In genomic region chr10:74906631-74907030, GRCh38 we compare ENCODE assay signal across 17 cellular contexts.
DNase-seq lines count a peak whose midpoint lies in the region; ATAC-seq and TF ChIP-seq lines count a peak whose summit lies in the region.
"Had no signal": no experiment of that assay in that cellular context is flagged by ENCODE, and none has a peak within 500 bp of the region (broad histone marks: within the 10 kb centered on the region; RNA-seq: fewer than 3 reads in every experiment).

No MANE protein-coding gene starts in this region.

- H3K4me3 ChIP-seq in A673 (ENCODE audit: low read depth, low read length, poor library complexity, severe bottlenecking): no peak overlapping the region
- no peak overlapping the region for H3K4me3 ChIP-seq in CD8-positive, alpha-beta T cell (ENCODE audit: low read depth, low read length)
- H3K4me3 ChIP-seq: GM12878 had no signal

- no peak overlapping the region for H3K27ac ChIP-seq in A673 (ENCODE audit: low read depth, low read length, poor library complexity, severe bottlenecking)
- no peak overlapping the region for H3K27ac ChIP-seq in CD8-positive, alpha-beta T cell (ENCODE audit: low read depth, low read length)
- H3K27ac ChIP-seq: C4-2B had no signal

- peaks cover 10% of the 10 kb centered on the region for H3K4me1 ChIP-seq in A673 (ENCODE audit: insufficient read depth, low read length, poor library complexity, severe bottlenecking)
- H3K4me1 ChIP-seq in CD8-positive, alpha-beta T cell (ENCODE audit: insufficient read depth, low read length): peaks cover 6% of the 10 kb centered on the region
- H3K4me1 ChIP-seq: Caco-2 had no signal

- no peaks in the 10 kb centered on the region for H3K36me3 ChIP-seq in A673 (ENCODE audit: insufficient read depth, low read length, poor library complexity, severe bottlenecking)
- H3K36me3 ChIP-seq in CD8-positive, alpha-beta T cell (ENCODE audit: insufficient read depth, low read length): no peaks in the 10 kb centered on the region
- H3K36me3 ChIP-seq: BE2C had no signal

- H3K27me3 ChIP-seq in A673 (replicated peaks; ENCODE audit: insufficient read depth, low read depth, low read length, poor library complexity): no peaks in the 10 kb centered on the region
- H3K27me3 ChIP-seq in CD8-positive, alpha-beta T cell (ENCODE audit: insufficient read depth, low read length): no peaks in the 10 kb centered on the region
- H3K27me3 ChIP-seq: BE2C had no signal

- POLR2A ChIA-PET in A673 (lab: Charles Lee; ENCODE audit: low non-redundant PET): no interaction called here
- POLR2A ChIA-PET in CD8-positive, alpha-beta T cell (lab: Charles Lee): no interaction called here

- no peaks in the 10 kb centered on the region for H3K9me3 Mint-ChIP-seq in CD8-positive, alpha-beta T cell
- no peaks in the 10 kb centered on the region for H3K9me3 Mint-ChIP-seq in mesothelial cell of epicardium
- H3K9me3 Mint-ChIP-seq: CD8-positive, alpha-beta memory T cell; H9; HFFc6 had no signal

- H3K36me3 Mint-ChIP-seq in CD8-positive, alpha-beta T cell: no peaks in the 10 kb centered on the region
- H3K36me3 Mint-ChIP-seq in mesothelial cell of epicardium: peaks cover 4% of the 10 kb centered on the region

- intact Hi-C loops in A673 (cut with micrococcal nuclease; ENCODE audit: unreplicated experiment): no loop called here
- intact Hi-C loops in CD8-positive, alpha-beta T cell (cut with DNase I, micrococcal nuclease): no loop called here

- no peak overlapping the region for H3K4me3 Mint-ChIP-seq in CD8-positive, alpha-beta T cell
- peak overlapping the region; percentile 1 for H3K4me3 Mint-ChIP-seq in mesothelial cell of epicardium
- H3K4me3 Mint-ChIP-seq: CD8-positive, alpha-beta memory T cell; H9; HFFc6 had no signal

- peaks cover 69% of the 10 kb centered on the region for H3K4me1 Mint-ChIP-seq in CD8-positive, alpha-beta T cell (ENCODE audit: low read depth)
- peaks cover 65% of the 10 kb centered on the region for H3K4me1 Mint-ChIP-seq in mesothelial cell of epicardium

- H3K9me3 ChIP-seq in A673 (ENCODE audit: low read depth, low read length, poor library complexity, severe bottlenecking): no peaks in the 10 kb centered on the region
- H3K9me3 ChIP-seq in CD8-positive, alpha-beta T cell (ENCODE audit: low read length): no peaks in the 10 kb centered on the region
- H3K9me3 ChIP-seq: BE2C, Caco-2 had no signal

- DNase-seq in A673 (ENCODE audit: low spot score): peak; percentile 49
- no peak for DNase-seq in CD8-positive, alpha-beta T cell
- DNase-seq in KBM-7: peak; percentile 38
- no peak for DNase-seq in mesothelial cell of epicardium (ENCODE audit: low spot score in 2 of 2, unreplicated experiment in 2 of 2)
- no peak for DNase-seq in NCI-H2107 treated with DMSO at 0.1 percent for 48 hours (lab: John Stamatoyannopoulos, UW; ENCODE audit: unreplicated experiment)
- no peak for DNase-seq in NOMO-1 treated with DMSO at 0.1 percent for 48 hours (lab: John Stamatoyannopoulos, UW; ENCODE audit: unreplicated experiment)
- DNase-seq in left lobe of liver (ENCODE audit: low spot score): no peak
- DNase-seq: BE2C; Caco-2; CD8-positive, alpha-beta memory T cell; GOT3; H9; HFFc6 had no signal

- CTCF ChIA-PET in A673 (lab: Charles Lee): no interaction called here
- CTCF ChIA-PET in CD8-positive, alpha-beta T cell (lab: Charles Lee): no interaction called here

- peak overlapping the region; percentile 55 for H3K27ac Mint-ChIP-seq in CD8-positive, alpha-beta T cell
- peak overlapping the region; percentile 84 for H3K27ac Mint-ChIP-seq in mesothelial cell of epicardium
- H3K27ac Mint-ChIP-seq: HFFc6 had no signal

- in situ Hi-C loops in KBM-7 (cut with MboI; ENCODE audit: low pct_unique_long_range_greater_than_20kb, low sequenced_read_pairs): no loop called here

- H3K27me3 Mint-ChIP-seq in CD8-positive, alpha-beta T cell (ENCODE audit: low read depth): no peaks in the 10 kb centered on the region
- H3K27me3 Mint-ChIP-seq in mesothelial cell of epicardium (ENCODE audit: low read depth): no peaks in the 10 kb centered on the region

- TF ChIP-seq CTCF in A673 (conservative IDR thresholded peaks at IDR 0.05; ENCODE audit: low read depth, low read length): no peak
- no peak for TF ChIP-seq CTCF in CD8-positive, alpha-beta T cell (IDR thresholded peaks at IDR 0.05)
- TF ChIP-seq CTCF in mesothelial cell of epicardium (IDR thresholded peaks at IDR 0.05; ENCODE audit: unreplicated experiment): no peak

- BruUV-seq in A673 (replicated peaks; lab: Mats Ljungman, UMichigan): no TSS peak

- ATAC-seq in CD8-positive, alpha-beta T cell: no peak
- ATAC-seq in HG03378 (IDR thresholded peaks at IDR 0.05; ENCODE audit: unreplicated experiment) (no peak), left lobe of liver (no peak)
- ATAC-seq: GM12878, HepG2 had no signal

Comparison
In these comparisons a context has a peak if more than half of its experiments do, and no peak if none do; other contexts are left out.
1. DNase-seq: peak in A673 (single experiment) and KBM-7 (single experiment); none in CD8-positive, alpha-beta T cell (0 of 7), mesothelial cell of epicardium (0 of 2), NCI-H2107 treated with DMSO at 0.1 percent for 48 hours (single experiment), NOMO-1 treated with DMSO at 0.1 percent for 48 hours (single experiment) and left lobe of liver (single experiment).